9 cellular contexts compared by ENCODE assay signal in genomic region chr11:64713031-64713780, GRCh38. TPM values are rescaled to one million over a fixed set of nuclear protein-coding genes. Genes with fewer than 3 reads are reported as not detected.
A peak's percentile ranks its signal among the peaks of the same experiment; 100 is the strongest.
DNase-seq lines count a peak whose midpoint lies in the region.
"Had no signal": no experiment of that assay in that cellular context is flagged by ENCODE, and none has a peak within 500 bp of the region (broad histone marks: within the 10 kb centered on the region; RNA-seq: fewer than 3 reads in every experiment).

No MANE protein-coding gene starts in this region.

- H3K4me3 ChIP-seq in effector memory CD4-positive, alpha-beta T cell (ENCODE audit: insufficient read depth, low read depth, low read length, poor library complexity, severe bottlenecking): peak overlapping the region; percentile 22

- no peaks in the 10 kb centered on the region for H3K36me3 ChIP-seq in effector memory CD4-positive, alpha-beta T cell (ENCODE audit: control insufficient read depth, insufficient read depth, low read length)

- H3K27ac ChIP-seq in effector memory CD4-positive, alpha-beta T cell (ENCODE audit: insufficient read depth, low read length, poor library complexity, severe bottlenecking): no peak overlapping the region

- no peaks in the 10 kb centered on the region for H3K9me3 ChIP-seq in effector memory CD4-positive, alpha-beta T cell (ENCODE audit: control insufficient read depth, low read length)

- H3K27me3 ChIP-seq in effector memory CD4-positive, alpha-beta T cell (replicated peaks; ENCODE audit: control insufficient read depth, insufficient read depth, low read length, poor library complexity, severe bottlenecking): peaks cover 48% of the 10 kb centered on the region

- DNase-seq in D341Med (ENCODE audit: low spot score) (peak; percentile 74), NCI-H1092 treated with DMSO at 0.1 percent for 48 hours (lab: John Stamatoyannopoulos, UW) (peak; percentile 16), mucosa of gallbladder (ENCODE audit: low spot score) (peak; percentile 29), HPDE6-E6E7 (ENCODE audit: extremely low spot score) (no peak), CD1c-positive myeloid dendritic cell (ENCODE audit: extremely low spot score) (no peak), GM19240 (ENCODE audit: insufficient read length, low spot score) (no peak), nucleus accumbens (lab: John Stamatoyannopoulos, UW) (no peak)
- DNase-seq in effector memory CD4-positive, alpha-beta T cell: no peak
- DNase-seq: amniotic stem cell had no signal

- H3K4me1 ChIP-seq in effector memory CD4-positive, alpha-beta T cell (ENCODE audit: control insufficient read depth, insufficient read depth, low read length, poor library complexity, severe bottlenecking): peaks cover 12% of the 10 kb centered on the region

RNA-seq across cellular contexts. Expression of gene NRXN2, which starts 9.8 kb away (rescaled TPM):
- total RNA-seq in mucosa of gallbladder: 8.1 TPM

RNA-seq across cellular contexts. Expression of gene RASGRP2, which starts 30.7 kb away (rescaled TPM):
- total RNA-seq in mucosa of gallbladder: 17.1 TPM

RNA-seq across cellular contexts. Expression of gene PYGM, which starts 46.6 kb away (rescaled TPM):
- 14.3 TPM for total RNA-seq in mucosa of gallbladder

Comparison
In these comparisons a context has a peak if more than half of its experiments do, and no peak if none do; other contexts are left out.
1. DNase-seq: peak in D341Med (single experiment), NCI-H1092 treated with DMSO at 0.1 percent for 48 hours (single experiment) and mucosa of gallbladder (single experiment); none in effector memory CD4-positive, alpha-beta T cell (0 of 3), HPDE6-E6E7 (single experiment), CD1c-positive myeloid dendritic cell (single experiment), GM19240 (single experiment) and nucleus accumbens (0 of 56).